Comparison of ENCODE assay signal across 10 cellular contexts in the genomic region with DNA sequence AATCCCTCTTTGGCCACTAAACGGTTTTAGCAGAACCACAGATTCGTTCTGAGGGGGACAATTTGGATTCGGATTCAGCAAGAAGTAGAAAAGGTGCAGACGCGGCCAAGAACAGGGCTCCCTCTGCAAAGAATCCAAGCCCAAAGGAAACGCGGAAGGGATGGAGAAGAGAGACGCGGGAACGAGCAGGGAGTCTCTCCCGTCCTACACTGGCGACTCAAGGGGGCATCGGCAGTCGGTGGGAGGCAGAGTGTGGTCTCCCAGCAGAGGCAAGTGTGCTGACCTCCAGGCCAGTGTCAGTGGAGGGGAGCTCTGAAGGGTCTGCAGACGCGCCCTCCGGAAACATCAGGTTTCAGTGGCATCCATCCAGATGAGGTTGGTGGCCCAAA. TPM values are rescaled to one million over a fixed set of nuclear protein-coding genes. Genes with fewer than 3 reads are reported as not detected.
DNase-seq lines count a peak whose midpoint lies in the region; ATAC-seq lines count a peak whose summit lies in the region.
"Had no signal": no experiment of that assay in that cellular context is flagged by ENCODE, and none has a peak within 500 bp of the region (broad histone marks: within the 10 kb centered on the region; RNA-seq: fewer than 3 reads in every experiment).

No MANE protein-coding gene starts in this region.

- no peak for DNase-seq in activated CD4-positive, alpha-beta T cell treated with anti-CD3 and anti-CD28 coated beads, Interleukin-2, amount 10 ng/mL, durations not matched to agents 24 days and 14 days
- DNase-seq in activated CD4-positive, alpha-beta T cell treated with anti-CD3 and anti-CD28 coated beads for 1 hour: no peak
- peak; percentile 16 for DNase-seq in activated CD8-positive, alpha-beta T cell treated with anti-CD3 and anti-CD28 coated beads, Interleukin-2, amount 10 ng/mL, durations not matched to agents 7 days and 5 days
- peak; percentile 44 for DNase-seq in iPS-NIHi11 (ENCODE audit: low spot score)
- DNase-seq in stimulated activated naive CD8-positive, alpha-beta T cell treated with anti-CD3 and anti-CD28 coated beads, Interleukin-15, amount 100 ng/mL, for 72 hours: no peak
- DNase-seq in AML-193 (lab: John Stamatoyannopoulos, UW): no peak
- no peak for DNase-seq in SHP77 (lab: John Stamatoyannopoulos, UW)

- peaks cover 82% of the 10 kb centered on the region for H3K27me3 Mint-ChIP-seq in activated CD4-positive, alpha-beta T cell treated with anti-CD3 and anti-CD28 coated beads, Interleukin-2, amount 10 ng/mL, durations not matched to agents 24 days and 14 days
- peaks cover 68% of the 10 kb centered on the region for H3K27me3 Mint-ChIP-seq in activated CD8-positive, alpha-beta T cell treated with anti-CD3 and anti-CD28 coated beads, Interleukin-2, amount 10 ng/mL, durations not matched to agents 7 days and 5 days (ENCODE audit: low read depth)
- H3K27me3 Mint-ChIP-seq in stimulated activated naive CD8-positive, alpha-beta T cell treated with anti-CD3 and anti-CD28 coated beads, Interleukin-15, amount 100 ng/mL, for 72 hours: peaks cover 87% of the 10 kb centered on the region

- H3K4me1 Mint-ChIP-seq in activated CD4-positive, alpha-beta T cell treated with anti-CD3 and anti-CD28 coated beads, Interleukin-2, amount 10 ng/mL, durations not matched to agents 24 days and 14 days: peaks cover 15% of the 10 kb centered on the region
- H3K4me1 Mint-ChIP-seq in activated CD8-positive, alpha-beta T cell treated with anti-CD3 and anti-CD28 coated beads, Interleukin-2, amount 10 ng/mL, durations not matched to agents 7 days and 5 days (ENCODE audit: low read depth): peaks cover 40% of the 10 kb centered on the region
- H3K4me1 Mint-ChIP-seq in stimulated activated naive CD8-positive, alpha-beta T cell treated with anti-CD3 and anti-CD28 coated beads, Interleukin-15, amount 100 ng/mL, for 72 hours: peaks cover 57% of the 10 kb centered on the region

- intact Hi-C loops in activated CD4-positive, alpha-beta T cell treated with anti-CD3 and anti-CD28 coated beads, Interleukin-2, amount 10 ng/mL, durations not matched to agents 24 days and 14 days (cut with micrococcal nuclease): loop anchor here (2.0 to 5.0 kb wide), 2 partner anchors 35 to 201 kb away; partner anchors contain the start of gene CCNT2

- no peaks in the 10 kb centered on the region for H3K9me3 Mint-ChIP-seq in activated CD4-positive, alpha-beta T cell treated with anti-CD3 and anti-CD28 coated beads, Interleukin-2, amount 10 ng/mL, durations not matched to agents 24 days and 14 days
- H3K9me3 Mint-ChIP-seq in activated CD8-positive, alpha-beta T cell treated with anti-CD3 and anti-CD28 coated beads, Interleukin-2, amount 10 ng/mL, durations not matched to agents 7 days and 5 days (ENCODE audit: insufficient read depth): no peaks in the 10 kb centered on the region
- no peaks in the 10 kb centered on the region for H3K9me3 Mint-ChIP-seq in stimulated activated naive CD8-positive, alpha-beta T cell treated with anti-CD3 and anti-CD28 coated beads, Interleukin-15, amount 100 ng/mL, for 72 hours

- CTCF ChIA-PET in activated CD8-positive, alpha-beta T cell treated with anti-CD3 and anti-CD28 coated beads, Interleukin-2, amount 10 ng/mL, durations not matched to agents 7 days and 5 days (lab: Charles Lee): no interaction called here

- no peak overlapping the region for H3K27ac Mint-ChIP-seq in activated CD4-positive, alpha-beta T cell treated with anti-CD3 and anti-CD28 coated beads, Interleukin-2, amount 10 ng/mL, durations not matched to agents 24 days and 14 days
- no peak overlapping the region for H3K27ac Mint-ChIP-seq in activated CD8-positive, alpha-beta T cell treated with anti-CD3 and anti-CD28 coated beads, Interleukin-2, amount 10 ng/mL, durations not matched to agents 7 days and 5 days
- no peak overlapping the region for H3K27ac Mint-ChIP-seq in stimulated activated naive CD8-positive, alpha-beta T cell treated with anti-CD3 and anti-CD28 coated beads, Interleukin-15, amount 100 ng/mL, for 72 hours

- ATAC-seq in activated CD8-positive, alpha-beta T cell treated with anti-CD3 and anti-CD28 coated beads, Interleukin-2, amount 10 ng/mL, durations not matched to agents 7 days and 5 days: no peak
- no peak for ATAC-seq in stimulated activated naive CD8-positive, alpha-beta T cell treated with anti-CD3 and anti-CD28 coated beads, Interleukin-15, amount 100 ng/mL, for 72 hours
- ATAC-seq in HG02642 (IDR thresholded peaks at IDR 0.05; ENCODE audit: poor library complexity, unreplicated experiment): no peak

- POLR2A ChIA-PET in activated CD8-positive, alpha-beta T cell treated with anti-CD3 and anti-CD28 coated beads, Interleukin-2, amount 10 ng/mL, durations not matched to agents 7 days and 5 days (lab: Charles Lee): no interaction called here

- no peaks in the 10 kb centered on the region for H3K36me3 Mint-ChIP-seq in activated CD4-positive, alpha-beta T cell treated with anti-CD3 and anti-CD28 coated beads, Interleukin-2, amount 10 ng/mL, durations not matched to agents 24 days and 14 days (ENCODE audit: low read depth)
- no peaks in the 10 kb centered on the region for H3K36me3 Mint-ChIP-seq in activated CD8-positive, alpha-beta T cell treated with anti-CD3 and anti-CD28 coated beads, Interleukin-2, amount 10 ng/mL, durations not matched to agents 7 days and 5 days (ENCODE audit: low read depth)

- H3K4me3 Mint-ChIP-seq in activated CD4-positive, alpha-beta T cell treated with anti-CD3 and anti-CD28 coated beads, Interleukin-2, amount 10 ng/mL, durations not matched to agents 24 days and 14 days: peak overlapping the region; percentile 65
- peak overlapping the region; percentile 16 for H3K4me3 Mint-ChIP-seq in activated CD8-positive, alpha-beta T cell treated with anti-CD3 and anti-CD28 coated beads, Interleukin-2, amount 10 ng/mL, durations not matched to agents 7 days and 5 days
- peak overlapping the region; percentile 17 to 75 for H3K4me3 Mint-ChIP-seq in stimulated activated naive CD8-positive, alpha-beta T cell treated with anti-CD3 and anti-CD28 coated beads, Interleukin-15, amount 100 ng/mL, for 72 hours

RNA-seq across cellular contexts. Expression of gene TMEM163, which starts 1.1 kb away (rescaled TPM):
- 0.23 TPM in 1 of 2 replicates, not detected in the other for total RNA-seq in activated CD4-positive, alpha-beta T cell treated with anti-CD3 and anti-CD28 coated beads, Interleukin-2, amount 10 ng/mL, durations not matched to agents 24 days and 14 days
- total RNA-seq in activated CD8-positive, alpha-beta T cell treated with anti-CD3 and anti-CD28 coated beads, Interleukin-2, amount 10 ng/mL, durations not matched to agents 7 days and 5 days: under 1 TPM in 1 of 2 experiments, not detected in 1; 0.23 TPM
- total RNA-seq: bronchial epithelial cell, SJSA1 had no signal

Comparison
In these comparisons a context has a peak if more than half of its experiments do, and no peak if none do; other contexts are left out.
1. DNase-seq: peak in activated CD8-positive, alpha-beta T cell treated with anti-CD3 and anti-CD28 coated beads, Interleukin-2, amount 10 ng/mL, durations not matched to agents 7 days and 5 days (single experiment) and iPS-NIHi11 (single experiment); none in activated CD4-positive, alpha-beta T cell treated with anti-CD3 and anti-CD28 coated beads, Interleukin-2, amount 10 ng/mL, durations not matched to agents 24 days and 14 days (single experiment), activated CD4-positive, alpha-beta T cell treated with anti-CD3 and anti-CD28 coated beads for 1 hour (single experiment), stimulated activated naive CD8-positive, alpha-beta T cell treated with anti-CD3 and anti-CD28 coated beads, Interleukin-15, amount 100 ng/mL, for 72 hours (0 of 2), AML-193 (0 of 2) and SHP77 (0 of 2).
2. Peak in every context shown above with its lines, with median percentiles within 50 percentile points of each other: H3K4me3 Mint-ChIP-seq.